29 cellular contexts compared by ENCODE assay signal in genomic region chr16:20789130-20789529, GRCh38. TPM values are rescaled to one million over a fixed set of nuclear protein-coding genes. Genes with fewer than 3 reads are reported as not detected.
"Had no signal": no experiment of that assay in that cellular context is flagged by ENCODE, and none has a peak within 500 bp of the region (broad histone marks: within the 10 kb centered on the region; RNA-seq: fewer than 3 reads in every experiment).

No MANE protein-coding gene starts in this region.

- H3K4me1 ChIP-seq: ascending aorta had no signal

- H3K27me3 ChIP-seq: ascending aorta, cardiac muscle cell had no signal

- ATAC-seq: activated CD8-positive, alpha-beta memory T cell treated with anti-CD3 and anti-CD28 coated beads, Interleukin-2, amount 10 ng/mL, durations not matched to agents 7 days and 5 days; activated CD8-positive, alpha-beta T cell treated with anti-CD3 and anti-CD28 coated beads, Interleukin-2, amount 10 ng/mL, durations not matched to agents 7 days and 5 days; activated naive CD8-positive, alpha-beta T cell treated with anti-CD3 and anti-CD28 coated beads, Interleukin-2, amount 50 U/mL, for 24 hours had no signal

- FAIRE-seq: bronchial epithelial cell, TTC549 had no signal

- H3K4me3 ChIP-seq: ascending aorta, cardiac muscle cell had no signal

- H3K27ac ChIP-seq: ascending aorta, cardiac muscle cell had no signal

- DNase-seq: activated B cell treated with CpG ODN at 0.5 μM for 24 hours; activated CD4-positive, alpha-beta memory T cell treated with anti-CD3 and anti-CD28 coated beads, Interleukin-2, amount 10 ng/mL, durations not matched to agents 7 days and 5 days; activated CD4-positive, alpha-beta T cell treated with anti-CD3 and anti-CD28 coated beads for 4 hours; activated CD4-positive, alpha-beta T cell treated with anti-CD3 and anti-CD28 coated beads, Interleukin-2, amount 10 ng/mL, durations not matched to agents 24 days and 14 days; activated CD4-positive, alpha-beta T cell treated with anti-CD3 and anti-CD28 coated beads, Interleukin-2, amount 50 U/mL, for 1 hour; activated CD4-positive, alpha-beta T cell treated with anti-CD3 and anti-CD28 coated beads, Interleukin-2, amount 50 U/mL, for 4 hours; activated CD4-positive, CD25-positive, alpha-beta regulatory T cell treated with anti-CD3 and anti-CD28 coated beads, Interleukin-2, amount 50 U/mL, for 72 hours; activated CD8-positive, alpha-beta memory T cell treated with anti-CD3 and anti-CD28 coated beads for 24 hours; activated CD8-positive, alpha-beta memory T cell treated with anti-CD3 and anti-CD28 coated beads, Interleukin-2, amount 10 ng/mL, durations not matched to agents 7 days and 5 days; activated CD8-positive, alpha-beta memory T cell treated with anti-CD3 and anti-CD28 coated beads, Interleukin-2, amount 50 U/mL, for 48 hours; activated CD8-positive, alpha-beta T cell treated with anti-CD3 and anti-CD28 coated beads, Interleukin-2, amount 10 ng/mL, durations not matched to agents 7 days and 5 days; activated effector memory CD4-positive, alpha-beta T cell treated with Interleukin-2 at 50 U/mL for 16 hours; activated gamma-delta T cell; activated naive CD4-positive, alpha-beta T cell treated with anti-CD3 and anti-CD28 coated beads, Interleukin-2, amount 10 ng/mL, durations not matched to agents 7 days and 5 days; activated naive CD4-positive, alpha-beta T cell treated with Interleukin-2 at 50 U/mL for 16 hours; activated naive CD8-positive, alpha-beta T cell treated with anti-CD3 and anti-CD28 coated beads, Interleukin-2, amount 10 ng/mL, durations not matched to agents 7 days and 5 days; activated naive CD8-positive, alpha-beta T cell treated with anti-CD3 and anti-CD28 coated beads, Interleukin-2, amount 50 U/mL, for 24 hours; activated T-cell treated with anti-CD3 and anti-CD28 coated beads, Interleukin-2, amount 50 U/mL, for 24 hours; activated T-cell treated with anti-CD3 and anti-CD28 coated beads, Interleukin-2, amount 50 U/mL, for 48 hours; amygdala; anterior cingulate cortex; caudate nucleus; cerebellar nuclear complex; T-helper 2 cell; T-helper 9 cell had no signal

- H3K36me3 ChIP-seq: ascending aorta, cardiac muscle cell had no signal

- H3K9me3 ChIP-seq: ascending aorta had no signal

RNA-seq across cellular contexts. Expression of gene ERI2, which starts 17.1 kb away (rescaled TPM):
- total RNA-seq: ascending aorta had no signal

RNA-seq across cellular contexts. Expression of gene ACSM3, which starts 25.3 kb away (rescaled TPM):
- total RNA-seq: ascending aorta had no signal
